In genomic region chr3:190548031-190548656, GRCh38 we compare ENCODE assay signal across 1 cellular context.
TF ChIP-seq lines count a peak whose summit lies in the region.

No MANE protein-coding gene starts in this region.

TF ChIP-seq in HepG2, 621 proteins besides CTCF, POLR2A, EP300 and RAD21 (continued from another document and continues in another):
- TF ChIP-seq SKIL (CRISPR knock-in tag; IDR thresholded peaks at IDR 0.05; ENCODE audit: borderline replicate concordance) (peak; percentile 52; the same call in 1 of the 2 replicates), DPF2 (CRISPR knock-in tag; IDR thresholded peaks at IDR 0.05; ENCODE audit: borderline replicate concordance, low read depth) (peak; percentile 89), FIP1L1 (IDR thresholded peaks at IDR 0.05; ENCODE audit: borderline replicate concordance, insufficient read depth, low read depth, low read length) (no peak), ZNF136 (CRISPR knock-in tag; IDR thresholded peaks at IDR 0.05; ENCODE audit: low read depth) (no peak), ADNP (CRISPR knock-in tag; IDR thresholded peaks at IDR 0.05) (no peak), RBM22 (optimal IDR thresholded peaks at IDR 0.05; ENCODE audit: low read length) (no peak), KMT2A (CRISPR knock-in tag; IDR thresholded peaks at IDR 0.05) (no peak; the same call in 1 of the 2 replicates), ZBTB40 (IDR thresholded peaks at IDR 0.05) (no peak), ZBTB40 (CRISPR knock-in tag; IDR thresholded peaks at IDR 0.05) (no peak), USF2 (IDR thresholded peaks at IDR 0.05; ENCODE audit: low read depth, low read length) (no peak), USF2 (CRISPR knock-in tag; IDR thresholded peaks at IDR 0.05; ENCODE audit: borderline replicate concordance) (no peak), SP4 (CRISPR knock-in tag; IDR thresholded peaks at IDR 0.05) (no peak), ZBTB1 (CRISPR knock-in tag; IDR thresholded peaks at IDR 0.05; ENCODE audit: borderline replicate concordance) (no peak), KDM2A (CRISPR knock-in tag; IDR thresholded peaks at IDR 0.05; ENCODE audit: borderline replicate concordance, low read depth) (no peak), ZHX2 (IDR thresholded peaks at IDR 0.05; ENCODE audit: low read depth) (no peak), ZHX2 (CRISPR knock-in tag; IDR thresholded peaks at IDR 0.05; ENCODE audit: borderline replicate concordance) (no peak), ETV6 (CRISPR knock-in tag; conservative IDR thresholded peaks at IDR 0.05) (no peak), THYN1 (CRISPR knock-in tag; IDR thresholded peaks at IDR 0.05; ENCODE audit: borderline replicate concordance, low read depth) (no peak), SYNCRIP (IDR thresholded peaks at IDR 0.05; ENCODE audit: insufficient read depth, low read depth, low read length) (no peak), ZNF24 (IDR thresholded peaks at IDR 0.05) (0 out of 2 replicates have a peak, but pooled peaks have one; percentile 30), SNAPC4 (CRISPR knock-in tag; IDR thresholded peaks at IDR 0.05) (no peak), BATF2 (CRISPR knock-in tag; IDR thresholded peaks at IDR 0.05) (no peak), KAT7 (CRISPR knock-in tag; IDR thresholded peaks at IDR 0.05; ENCODE audit: borderline replicate concordance) (no peak), ZFP90 (CRISPR knock-in tag; IDR thresholded peaks at IDR 0.05; ENCODE audit: borderline replicate concordance) (no peak), NFIC (IDR thresholded peaks at IDR 0.05; ENCODE audit: low read length) (peak; percentile 95), ZBTB21 (CRISPR knock-in tag; IDR thresholded peaks at IDR 0.05) (no peak), ZNF3 (CRISPR knock-in tag; IDR thresholded peaks at IDR 0.05) (peak; percentile 96), MBD4 (IDR thresholded peaks at IDR 0.05; ENCODE audit: borderline replicate concordance, low read length) (peak; percentile 77; the same call in 1 of the 2 replicates), HOXA7 (CRISPR knock-in tag; IDR thresholded peaks at IDR 0.05) (no peak)
